ENCODE assay signal across 8 cellular contexts in the genomic region with DNA sequence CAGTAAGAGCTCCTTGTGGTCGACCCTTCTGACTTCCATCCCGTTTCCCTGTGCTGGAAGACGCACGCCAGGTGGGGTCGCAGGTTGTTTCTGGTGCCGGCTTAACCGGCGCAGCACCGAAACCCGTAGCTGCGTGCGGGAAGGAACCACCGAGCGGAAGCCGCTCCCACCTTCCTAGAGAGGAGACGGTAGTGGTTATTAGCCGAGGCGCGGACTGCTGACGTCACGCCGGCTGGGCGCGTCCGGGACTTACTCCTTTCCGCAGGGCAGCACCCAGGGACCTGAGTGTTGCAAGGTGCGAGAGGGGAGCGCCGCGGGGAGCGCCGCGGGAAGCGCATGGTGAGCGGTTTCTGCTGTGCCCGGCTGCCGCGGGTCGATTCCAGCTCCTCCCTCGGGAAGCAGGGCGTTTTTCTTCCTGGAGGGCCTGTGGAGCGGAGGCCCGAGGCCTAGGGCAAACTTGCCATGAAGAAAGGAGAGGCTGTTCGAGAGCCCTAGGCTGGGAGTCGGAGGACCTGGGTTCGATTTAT. TPM values are rescaled to one million over a fixed set of nuclear protein-coding genes. Genes with fewer than 3 reads are reported as not detected.
DNase-seq lines count a peak whose midpoint lies in the region; ATAC-seq, FAIRE-seq and TF ChIP-seq lines count a peak whose summit lies in the region.

A gene (plus strand): TSS at position 252 of the 527 bp plus-strand sequence. CDS start 4,787 bp downstream, outside the sequence.

- H3K27ac ChIP-seq in Peyer's patch, result peak within 1 kb of the TSS in 3 of 4 donors; percentile 46 to 51 (median 47)
- no peak within 1 kb of the TSS for H3K27ac ChIP-seq in neural progenitor cell

- H3K27me3 Mint-ChIP-seq in neural progenitor cell (ENCODE audit: insufficient read depth, low read depth), result no peaks in the 10 kb centered on the region
- H3K27me3 Mint-ChIP-seq in stimulated activated naive CD8-positive, alpha-beta T cell treated with anti-CD3 and anti-CD28 coated beads, Interleukin-15, Interleukin-2, amounts not matched to agents 100 ng/mL and 50 ng/mL, for 24 hours, result no peaks in the 10 kb centered on the region

- TF ChIP-seq POLR2A in Peyer's patch (IDR thresholded peaks at IDR 0.05), result peak in 1 of 2 donors; percentile 33

- TF ChIP-seq CTCF in Peyer's patch (IDR thresholded peaks at IDR 0.05) (no peak), neural progenitor cell (IDR thresholded peaks at IDR 0.05) (no peak)

- peaks cover 6% of the 10 kb centered on the region for H3K79me2 ChIP-seq in neural progenitor cell (ENCODE audit: low read depth)

- H3K4me1 Mint-ChIP-seq in neural progenitor cell, result no peaks in the 10 kb centered on the region
- H3K4me1 Mint-ChIP-seq in stimulated activated naive CD8-positive, alpha-beta T cell treated with anti-CD3 and anti-CD28 coated beads, Interleukin-15, Interleukin-2, amounts not matched to agents 100 ng/mL and 50 ng/mL, for 24 hours (ENCODE audit: low read depth), result peaks cover 14% of the 10 kb centered on the region

- H2AFZ ChIP-seq in neural progenitor cell (replicated peaks), result peak within 1 kb of the TSS; percentile 99

- peaks cover 64% of the 10 kb centered on the region for H3K9me3 Mint-ChIP-seq in neural progenitor cell
- H3K9me3 Mint-ChIP-seq in stimulated activated naive CD8-positive, alpha-beta T cell treated with anti-CD3 and anti-CD28 coated beads, Interleukin-15, Interleukin-2, amounts not matched to agents 100 ng/mL and 50 ng/mL, for 24 hours, result peaks cover 70% of the 10 kb centered on the region

- H3K36me3 ChIP-seq in Peyer's patch (peaks cover 0 to 32% (median 0%) of the 10 kb centered on the region in 3 donors), neural progenitor cell (peaks cover 33% of the 10 kb centered on the region)

- peak within 1 kb of the TSS; percentile 76 for H3K4me2 ChIP-seq in neural progenitor cell

- H3F3A ChIP-seq in neural progenitor cell (ENCODE audit: low read depth), result peaks cover 5% of the 10 kb centered on the region

- H3K4me1 ChIP-seq in Peyer's patch (no peaks in the 10 kb centered on the region), neural progenitor cell (no peaks in the 10 kb centered on the region)

- peak within 1 kb of the TSS; percentile 40 to 80 (median 64) for H3K4me3 ChIP-seq in Peyer's patch
- peak within 1 kb of the TSS; percentile 91 for H3K4me3 ChIP-seq in neural progenitor cell

- no peak for FAIRE-seq in frontal cortex (lab: Jason Lieb, UNC)

- peak within 1 kb of the TSS; percentile 65 for H3K4me3 Mint-ChIP-seq in neural progenitor cell
- H3K4me3 Mint-ChIP-seq in stimulated activated naive CD8-positive, alpha-beta T cell treated with anti-CD3 and anti-CD28 coated beads, Interleukin-15, Interleukin-2, amounts not matched to agents 100 ng/mL and 50 ng/mL, for 24 hours, result peak within 1 kb of the TSS; percentile 90

- no peak within 1 kb of the TSS for H3K27ac Mint-ChIP-seq in neural progenitor cell
- peak within 1 kb of the TSS; percentile 67 for H3K27ac Mint-ChIP-seq in stimulated activated naive CD8-positive, alpha-beta T cell treated with anti-CD3 and anti-CD28 coated beads, Interleukin-15, Interleukin-2, amounts not matched to agents 100 ng/mL and 50 ng/mL, for 24 hours

- peak; percentile 92 for DNase-seq in AG08396 (ENCODE audit: low spot score)
- peak; percentile 63 for DNase-seq in HPDE6-E6E7 (ENCODE audit: extremely low spot score)
- peak; percentile 91 to 97 (median 97) for DNase-seq in Peyer's patch
- peak; percentile 69 for DNase-seq in activated gamma-delta T cell treated with anti-CD3 and anti-CD28 coated beads, Interleukin-2, amount 50 U/mL, for 16 hours (ENCODE audit: low read depth)
- peak; percentile 54 to 83 for DNase-seq in frontal cortex (ENCODE audit: low spot score in 2 of 2)
- peak; percentile 89 for DNase-seq in neural progenitor cell (ENCODE audit: low spot score)

- peaks cover 11% of the 10 kb centered on the region for H3K36me3 Mint-ChIP-seq in neural progenitor cell
- H3K36me3 Mint-ChIP-seq in stimulated activated naive CD8-positive, alpha-beta T cell treated with anti-CD3 and anti-CD28 coated beads, Interleukin-15, Interleukin-2, amounts not matched to agents 100 ng/mL and 50 ng/mL, for 24 hours (ENCODE audit: low read depth), result peaks cover 62% of the 10 kb centered on the region

- no peaks in the 10 kb centered on the region for H4K20me1 ChIP-seq in neural progenitor cell (ENCODE audit: low read depth)

- ATAC-seq in GM19043 (IDR thresholded peaks at IDR 0.05; ENCODE audit: low read depth, unreplicated experiment), result peak; percentile 88

- H3K27me3 ChIP-seq in Peyer's patch (no peaks in the 10 kb centered on the region), neural progenitor cell (no peaks in the 10 kb centered on the region)

- H3K9me3 ChIP-seq in Peyer's patch (peaks cover 0 to 60% (median 17%) of the 10 kb centered on the region in 4 donors), neural progenitor cell (ENCODE audit: low read depth) (peaks cover 42% of the 10 kb centered on the region)

- peak within 1 kb of the TSS; percentile 75 for H3K9ac ChIP-seq in neural progenitor cell

RNA-seq across cellular contexts. Expression of the gene that starts here (rescaled TPM):
- total RNA-seq in Peyer's patch (1 to 10 TPM; 1.0 to 9.9 (median 4.1) TPM), frontal cortex (25.7 TPM), neural progenitor cell (ENCODE audit: low replicate concordance) (9.9 and 12.6 TPM in 2 replicates)
